Comparison of ENCODE assay signal across 9 cellular contexts in genomic region chr21:41932576-41933258, GRCh38. TPM values are rescaled to one million over a fixed set of nuclear protein-coding genes. Genes with fewer than 3 reads are reported as not detected.
DNase-seq lines count a peak whose midpoint lies in the region; ATAC-seq and TF ChIP-seq lines count a peak whose summit lies in the region.
"Had no signal": no experiment of that assay in that cellular context is flagged by ENCODE, and none has a peak within 500 bp of the region (broad histone marks: within the 10 kb centered on the region; RNA-seq: fewer than 3 reads in every experiment).

No MANE protein-coding gene starts in this region.

- H3K27ac ChIP-seq in body of pancreas, result peak overlapping the region in 1 of 4 donors; percentile 4
- H3K27ac ChIP-seq in aorta (ENCODE audit: low read depth in 1 of 2, low read length in 2 of 2), result no peak overlapping the region

- no peak overlapping the region for H3K4me3 ChIP-seq in body of pancreas
- no peak overlapping the region for H3K4me3 ChIP-seq in aorta (ENCODE audit: low read length in 2 of 2)

- TF ChIP-seq CTCF in body of pancreas (IDR thresholded peaks at IDR 0.05) (no peak), GM10266 (IDR thresholded peaks at IDR 0.05; ENCODE audit: control insufficient read depth, insufficient read depth, low read depth, missing control alignments) (no peak)

- H3K36me3 ChIP-seq in body of pancreas (replicated peaks in 1 of 2; ENCODE audit: insufficient read depth in 1 of 2, low read depth in 2 of 2) (no peaks in the 10 kb centered on the region), aorta (ENCODE audit: control insufficient read depth in 1 of 2, insufficient read depth in 2 of 2, low read length in 1 of 2) (no peaks in the 10 kb centered on the region)

- peak; percentile 88 for ATAC-seq in Right ventricle myocardium inferior
- ATAC-seq in body of pancreas, result peak; percentile 50
- ATAC-seq in memory B cell (ENCODE audit: low read depth), result no peak
- peak; percentile 77 for ATAC-seq in aorta (ENCODE audit: low FRiP score)

- WGBS in body of pancreas, 2 donors, result 30 to 51% methylated on average over 6 to 15 of the region's 16 CpGs
- 72 to 83% methylated on average over 15 to 16 of the region's 16 CpGs for WGBS in aorta, 2 donors

- intact Hi-C loops in Right ventricle myocardium inferior (cut with DNase I), result loop anchor here (10.0 kb wide), 1 partner anchor 182 kb away; no protein-coding TSS in a partner anchor
- intact Hi-C loops in cardiac septum (cut with DNase I), result loop anchor here (5.0 kb wide), 1 partner anchor 75 kb away; no protein-coding TSS in a partner anchor
- intact Hi-C loops in body of pancreas (cut with DNase I), result no loop called here
- intact Hi-C loops in aorta (cut with DNase I), result loop anchor here in 1 of 2 donors (5.0 kb wide), 1 partner anchor 175 kb away; no protein-coding TSS in a partner anchor

- no peaks in the 10 kb centered on the region for H3K36me3 Mint-ChIP-seq in memory B cell

- no peaks in the 10 kb centered on the region for H3K9me3 Mint-ChIP-seq in memory B cell

- H3K4me3 Mint-ChIP-seq in memory B cell, result peak overlapping the region; percentile 11

- H3K27ac Mint-ChIP-seq in memory B cell, result no peak overlapping the region

- no peaks in the 10 kb centered on the region for H3K27me3 Mint-ChIP-seq in memory B cell

- TF ChIP-seq POLR2A in body of pancreas (IDR thresholded peaks at IDR 0.05), result no peak

- DNase-seq in Right ventricle myocardium inferior (ENCODE audit: missing footprints) (peak; percentile 82), cardiac septum (ENCODE audit: low spot score) (no peak), body of pancreas (no peak), memory B cell (ENCODE audit: low spot score in 2 of 2) (no peak), aorta (no peak), 8988T (no peak), GM10266 (ENCODE audit: extremely low spot score) (no peak)
- DNase-seq in activated effector memory CD4-positive, alpha-beta T cell treated with Interleukin-2 at 50 U/mL for 16 hours, result no peak
- DNase-seq: SHP77 had no signal

- peaks cover 17% of the 10 kb centered on the region for H3K4me1 Mint-ChIP-seq in memory B cell

- H3K4me1 ChIP-seq in body of pancreas (peaks cover 16% of the 10 kb centered on the region), aorta (ENCODE audit: control insufficient read depth in 1 of 2, insufficient read depth in 2 of 2, low read length in 2 of 2) (peaks cover 0 to 7% of the 10 kb centered on the region in 2 donors)

- H3K9me3 ChIP-seq in body of pancreas (no peaks in the 10 kb centered on the region), aorta (ENCODE audit: control insufficient read depth, low read length) (no peaks in the 10 kb centered on the region)

- H3K27me3 ChIP-seq in body of pancreas (no peaks in the 10 kb centered on the region), aorta (ENCODE audit: control insufficient read depth in 1 of 2, insufficient read depth in 2 of 2, low read length in 1 of 2) (no peaks in the 10 kb centered on the region)

RNA-seq across cellular contexts. Expression of gene C2CD2, which starts 21.1 kb away (rescaled TPM):
- total RNA-seq in Right ventricle myocardium inferior (7.0 TPM), cardiac septum (7.7 TPM), body of pancreas (10 to 100 TPM; 10.4 to 25.4 TPM), aorta (10 to 100 TPM; 56.8 to 59.8 TPM)
- 10 to 100 TPM; 25.5 to 38.9 TPM for polyA plus RNA-seq in aorta

RNA-seq across cellular contexts. Expression of gene PRDM15, which starts 53.6 kb away (rescaled TPM):
- total RNA-seq in Right ventricle myocardium inferior, result 4.6 TPM
- 3.5 TPM for total RNA-seq in cardiac septum
- 1 to 10 TPM; 3.1 to 6.9 TPM for total RNA-seq in body of pancreas
- total RNA-seq in aorta, result 10 to 100 TPM in 1 of 2 donors, 1 to 10 TPM in 1; 9.0 to 11.5 TPM
- 1 to 10 TPM; 2.6 to 5.9 TPM for polyA plus RNA-seq in aorta
